21 cellular contexts compared by ENCODE assay signal in the genomic region with DNA sequence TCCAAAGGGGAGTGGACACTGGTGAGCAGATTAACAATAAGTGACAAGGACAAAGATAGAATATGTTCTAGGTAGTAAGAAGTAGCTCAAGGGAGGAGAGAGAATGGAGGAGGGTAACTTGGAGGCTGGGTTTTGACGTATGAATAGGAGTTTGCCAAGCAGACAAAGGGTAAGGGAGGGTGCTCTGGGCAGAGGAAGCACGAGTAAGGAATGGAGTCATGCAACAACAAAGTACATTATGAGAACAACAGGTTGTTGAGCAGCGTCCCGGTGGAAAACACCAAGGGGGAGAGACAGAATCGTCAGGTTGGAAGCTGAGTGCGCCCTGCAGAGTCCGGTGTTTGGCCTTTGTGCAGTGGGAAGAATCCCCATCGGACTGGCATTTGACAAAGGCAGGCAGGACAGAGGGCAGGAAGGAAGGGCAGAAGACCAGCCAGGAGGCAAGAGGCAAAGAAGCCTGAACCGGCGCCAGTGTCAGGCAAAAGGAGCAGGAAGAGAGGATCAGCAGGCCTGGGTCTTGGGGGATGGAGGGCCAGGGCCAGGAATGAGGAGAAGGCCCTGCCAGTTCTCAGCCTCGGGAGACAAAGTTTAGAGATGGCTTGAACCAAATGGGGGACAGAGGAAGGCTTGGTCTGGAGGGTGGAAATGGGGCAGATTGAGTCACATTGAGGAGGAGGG.
DNase-seq lines count a peak whose midpoint lies in the region; FAIRE-seq and TF ChIP-seq lines count a peak whose summit lies in the region.
"Had no signal": no experiment of that assay in that cellular context is flagged by ENCODE, and none has a peak within 500 bp of the region (broad histone marks: within the 10 kb centered on the region; RNA-seq: fewer than 3 reads in every experiment).

No MANE protein-coding gene starts in this region.

- POLR2A ChIA-PET in CD4-positive, alpha-beta memory T cell (lab: Charles Lee; ENCODE audit: partially characterized antibody) = no interaction called here
- POLR2A ChIA-PET in SK-N-SH (lab: Yijun Ruan, JAX) (interaction anchor here (0.6 kb wide), 1 partner anchor 375 kb away, joined by 3 read pairs; no protein-coding TSS in a partner anchor), H1 (lab: Charles Lee; ENCODE audit: partially characterized antibody) (interaction anchor here (1.4 kb wide), 1 partner anchor 37 kb away, joined by 3 read pairs; no protein-coding TSS in a partner anchor)

- no peaks in the 10 kb centered on the region for H3K36me3 Mint-ChIP-seq in CD4-positive, alpha-beta memory T cell
- H3K36me3 Mint-ChIP-seq in Calu3 (ENCODE audit: insufficient read depth, unreplicated experiment) = no peaks in the 10 kb centered on the region

- no peak overlapping the region for H4K8ac ChIP-seq in H1 (ENCODE audit: extremely low read depth, insufficient read depth, low read length)

- no peak overlapping the region for H3K18ac ChIP-seq in H1 (ENCODE audit: extremely low read depth, low read length)

- TF ChIP-seq POLR2A in H1 (IDR thresholded peaks at IDR 0.05; ENCODE audit: control extremely low read depth in 1 of 2, low read depth in 2 of 2, low read length in 2 of 2) = no peak
- TF ChIP-seq POLR2A in spleen (IDR thresholded peaks at IDR 0.05) = no peak

- no peak overlapping the region for H3K4me3 Mint-ChIP-seq in CD4-positive, alpha-beta memory T cell
- no peak overlapping the region for H3K4me3 Mint-ChIP-seq in Calu3 (ENCODE audit: low read depth, unreplicated experiment)

- H3K9ac ChIP-seq in SK-N-SH (no peak overlapping the region), H1 (replicated peaks in 1 of 4; ENCODE audit: extremely low read depth in 1 of 4, low read depth in 3 of 4, low read length in 3 of 4) (no peak overlapping the region)

- no peaks in the 10 kb centered on the region for H3K36me3 ChIP-seq in CD4-positive, alpha-beta memory T cell (ENCODE audit: insufficient read depth, low read length)
- H3K36me3 ChIP-seq in SK-N-SH (replicated peaks in 1 of 2; ENCODE audit: control insufficient read depth in 1 of 2, insufficient read depth in 2 of 2, low read length in 1 of 2) (no peaks in the 10 kb centered on the region), H1 (ENCODE audit: control insufficient read depth in 2 of 4, insufficient read depth in 4 of 4, low read length in 3 of 4) (no peaks in the 10 kb centered on the region), spleen (no peaks in the 10 kb centered on the region)
- H3K36me3 ChIP-seq: BE2C had no signal

- H3K4me1 ChIP-seq in CD4-positive, alpha-beta memory T cell (ENCODE audit: insufficient read depth, low read length) = no peaks in the 10 kb centered on the region
- H3K4me1 ChIP-seq in SK-N-SH (ENCODE audit: control insufficient read depth in 1 of 2, insufficient read depth in 2 of 2, low read depth in 1 of 2, low read length in 1 of 2) (peaks cover 0 to 22% of the 10 kb centered on the region in 2 experiments; a peak in 1 of 4 replicates), H1 (replicated peaks in 1 of 4; ENCODE audit: control insufficient read depth in 3 of 4, insufficient read depth in 4 of 4, low read length in 3 of 4) (peaks cover 0 to 24% (median 8%) of the 10 kb centered on the region in 4 experiments; a peak in 6 of 7 replicates), spleen (peaks cover 0 to 16% (median 5%) of the 10 kb centered on the region in 6 donors)

- peaks cover 6 to 14% (median 7%) of the 10 kb centered on the region in 4 donors for H3K4me1 Mint-ChIP-seq in CD4-positive, alpha-beta memory T cell
- H3K4me1 Mint-ChIP-seq in Calu3 (ENCODE audit: low read depth, unreplicated experiment) = no peaks in the 10 kb centered on the region

- H2BK20ac ChIP-seq in H1 (ENCODE audit: low read length) = peak overlapping the region; percentile 56; the same call in 1 of the 2 replicates

- no peak for TF ChIP-seq RAD21 in SK-N-SH (IDR thresholded peaks at IDR 0.05; ENCODE audit: low read length)
- TF ChIP-seq RAD21 in H1 (IDR thresholded peaks at IDR 0.05 in 1 of 2, conservative IDR thresholded peaks at IDR 0.05 in 1 of 2; ENCODE audit: low read depth in 2 of 2, low read length in 2 of 2) = no peak

- H3K9me3 Mint-ChIP-seq in CD4-positive, alpha-beta memory T cell = no peaks in the 10 kb centered on the region
- no peaks in the 10 kb centered on the region for H3K9me3 Mint-ChIP-seq in Calu3 (ENCODE audit: low read depth, unreplicated experiment)

- H4K5ac ChIP-seq in H1 (ENCODE audit: insufficient read length, low read depth, low read length) = no peak overlapping the region

- no peaks in the 10 kb centered on the region for H3K79me1 ChIP-seq in H1 (ENCODE audit: low read depth, low read length)

- no peaks in the 10 kb centered on the region; the same call in 1 of the 2 replicates for H3K23me2 ChIP-seq in H1 (ENCODE audit: low read depth, low read length)

- CTCF ChIA-PET in CD4-positive, alpha-beta memory T cell (lab: Charles Lee; ENCODE audit: partially characterized antibody) = no interaction called here
- CTCF ChIA-PET in SK-N-SH (lab: Yijun Ruan, JAX) = interaction anchor here (1.1 to 1.4 kb wide), 2 partner anchors 13 to 282 kb away, joined by 3 to 4 read pairs; no protein-coding TSS in a partner anchor
- CTCF ChIA-PET in H1 (lab: Charles Lee; ENCODE audit: partially characterized antibody) = interaction anchor here (0.8 kb wide), 1 partner anchor 68 kb away, joined by 3 read pairs; no protein-coding TSS in a partner anchor
- CTCF ChIA-PET in Calu3 (lab: Charles Lee) = no interaction called here

- H4K91ac ChIP-seq in H1 (replicated peaks; ENCODE audit: insufficient read length, low read length) = no peak overlapping the region

- H3K4me2 ChIP-seq in SK-N-SH = no peak overlapping the region
- no peak overlapping the region for H3K4me2 ChIP-seq in H1 (ENCODE audit: insufficient read depth in 1 of 2, low read depth in 2 of 2, low read length in 2 of 2)

- H3K14ac ChIP-seq in H1 (ENCODE audit: insufficient read length) = no peak overlapping the region

- H3K23ac ChIP-seq in H1 (ENCODE audit: insufficient read length) = no peak overlapping the region

- H3K79me2 ChIP-seq in SK-N-SH (ENCODE audit: insufficient read depth) (no peaks in the 10 kb centered on the region), H1 (ENCODE audit: control insufficient read depth in 1 of 2, insufficient read depth in 2 of 2, low read length in 2 of 2) (no peaks in the 10 kb centered on the region)

- BruUV-seq in Calu3 (replicated peaks; lab: Mats Ljungman, UMichigan) = no TSS peak

- TF ChIP-seq EP300 in SK-N-SH (IDR thresholded peaks at IDR 0.05; ENCODE audit: borderline replicate concordance in 1 of 2, low read depth in 1 of 2, low read length in 1 of 2) (no peak), H1 (IDR thresholded peaks at IDR 0.05; ENCODE audit: borderline replicate concordance in 1 of 2, low read depth in 2 of 2, low read length in 2 of 2) (no peak)

- FAIRE-seq in H1 (lab: Jason Lieb, UNC) = no peak
- FAIRE-seq: H54 had no signal

- H3F3A ChIP-seq in SK-N-SH (replicated peaks; ENCODE audit: insufficient read depth) = peaks cover 13% of the 10 kb centered on the region

- H2AFZ ChIP-seq in SK-N-SH (ENCODE audit: low read depth) (no peak overlapping the region), H1 (ENCODE audit: low read length) (no peak overlapping the region)

- no peak overlapping the region for H3K4me3 ChIP-seq in CD4-positive, alpha-beta memory T cell (ENCODE audit: low read length in 2 of 2)
- H3K4me3 ChIP-seq in SK-N-SH (ENCODE audit: low read depth in 2 of 2, low read length in 1 of 2) = no peak overlapping the region
- H3K4me3 ChIP-seq in H1 (ENCODE audit: extremely low read depth in 1 of 4, insufficient read depth in 2 of 4, low read depth in 3 of 4, low read length in 4 of 4) = no peak overlapping the region
- no peak overlapping the region for H3K4me3 ChIP-seq in spleen

- H2BK15ac ChIP-seq in H1 (ENCODE audit: low read length) = peak overlapping the region; percentile 76; the same call in 1 of the 2 replicates

- no peaks in the 10 kb centered on the region for H4K20me1 ChIP-seq in SK-N-SH (ENCODE audit: insufficient read depth)
- H4K20me1 ChIP-seq in H1 (replicated peaks in 1 of 2; ENCODE audit: control insufficient read depth in 1 of 2, insufficient read depth in 2 of 2, low read length in 2 of 2) = no peaks in the 10 kb centered on the region

- H3K56ac ChIP-seq in H1 (replicated peaks; ENCODE audit: insufficient read length, low read depth, low read length) = no peak overlapping the region

- no peak overlapping the region for H2BK5ac ChIP-seq in H1 (ENCODE audit: low read depth, low read length)

- peak overlapping the region; percentile 29; the same call in 1 of the 2 replicates for H2AK5ac ChIP-seq in H1 (ENCODE audit: low read depth, low read length)

- H2BK12ac ChIP-seq in H1 (ENCODE audit: low read depth, low read length) = peak overlapping the region; percentile 13; the same call in 1 of the 2 replicates

- intact Hi-C loops in CD4-positive, alpha-beta memory T cell (cut with micrococcal nuclease) = no loop called here
- intact Hi-C loops in spleen (cut with DNase I; ENCODE audit: low total_unique reads) = no loop called here
- intact Hi-C loops in Calu3 (cut with micrococcal nuclease; ENCODE audit: unreplicated experiment) = no loop called here

- H3K9me3 ChIP-seq in CD4-positive, alpha-beta memory T cell (ENCODE audit: control insufficient read depth in 1 of 2, low read length in 2 of 2) = no peaks in the 10 kb centered on the region
- H3K9me3 ChIP-seq in SK-N-SH (no peaks in the 10 kb centered on the region), H1 (ENCODE audit: insufficient read depth in 2 of 2, low read depth in 1 of 2, low read length in 1 of 2) (no peaks in the 10 kb centered on the region), spleen (no peaks in the 10 kb centered on the region)
- H3K9me3 ChIP-seq: BE2C had no signal

- peak overlapping the region in 5 of 7 donors; percentile 24 to 46 (median 29) for H3K27ac Mint-ChIP-seq in CD4-positive, alpha-beta memory T cell
- no peak overlapping the region for H3K27ac Mint-ChIP-seq in Calu3 (ENCODE audit: unreplicated experiment)

- peaks cover 0 to 1% of the 10 kb centered on the region in 2 donors for H3K27me3 Mint-ChIP-seq in CD4-positive, alpha-beta memory T cell
- peaks cover 82% of the 10 kb centered on the region for H3K27me3 Mint-ChIP-seq in Calu3 (ENCODE audit: unreplicated experiment)

- H2BK120ac ChIP-seq in H1 (replicated peaks; ENCODE audit: low read depth, low read length) = no peak overlapping the region

- no peaks in the 10 kb centered on the region for H3K27me3 ChIP-seq in CD4-positive, alpha-beta memory T cell (ENCODE audit: insufficient read depth, low read length)
- H3K27me3 ChIP-seq in SK-N-SH (ENCODE audit: insufficient read depth) (no peaks in the 10 kb centered on the region), H1 (replicated peaks in 1 of 4; ENCODE audit: control insufficient read depth in 3 of 4, extremely low read depth in 1 of 4, insufficient read depth in 3 of 4, low read length in 3 of 4) (no peaks in the 10 kb centered on the region; a peak in 3 of 7 replicates), spleen (replicated peaks in 1 of 7) (peaks cover 0 to 5% (median 0%) of the 10 kb centered on the region in 7 donors)
- H3K27me3 ChIP-seq: BE2C had no signal

- WGBS in SK-N-SH (ENCODE audit: low lambda C conversion rate) = 85% methylated on average over 11 of the region's 11 CpGs
- 77% methylated on average over 11 of the region's 11 CpGs; no CpG with 5 or more reads in 1 of the 2 experiments for WGBS in H1 (ENCODE audit: extremely low coverage in 1 of 2, insufficient coverage in 1 of 2, insufficient read length in 1 of 2, insufficient replicate concordance in 2 of 2, low coverage in 1 of 2, low lambda C conversion rate in 2 of 2, missing lambda C conversion rate in 1 of 2), 2 experiments
- 72 to 89% (median 81%) methylated on average over 11 of the region's 11 CpGs for WGBS in spleen, 5 donors

- no peak for DNase-seq in CD4-positive, alpha-beta memory T cell
- peak; percentile 21 for DNase-seq in SK-N-SH
- no peak for DNase-seq in H1 (ENCODE audit: low read depth in 1 of 2, low spot score in 2 of 2)
- DNase-seq in spleen = peak; percentile 48
- no peak for DNase-seq in Calu3
- DNase-seq in islet precursor cell = no peak
- no peak for DNase-seq in COLO668 (lab: John Stamatoyannopoulos, UW; ENCODE audit: unreplicated experiment)
- DNase-seq: BE2C; COR-L47; DMS 273 treated with DMSO at 0.1 percent for 48 hours; DMS79 treated with DMSO at 0.1 percent for 48 hours; Karpas-422; MV-4-11; NCI-H1105 treated with DMSO at 0.1 percent for 48 hours; NCI-H2029 treated with DMSO at 0.1 percent for 48 hours; NCI-H2171; NCI-H345; NCI-H774; NK-92 treated with Interleukin-12 subunit alpha and Interleukin-12 subunit beta, amount 100 ng/mL, for 24 hours had no signal

- H3K9me2 ChIP-seq in SK-N-SH = no peaks in the 10 kb centered on the region

- TF ChIP-seq CTCF in SK-N-SH (IDR thresholded peaks at IDR 0.05) (no peak), H1 (IDR thresholded peaks at IDR 0.05; ENCODE audit: control extremely low read depth in 1 of 3, insufficient read depth in 1 of 3, low read depth in 1 of 3, low read length in 3 of 3) (no peak), spleen (IDR thresholded peaks at IDR 0.05 in 8 of 11, conservative IDR thresholded peaks at IDR 0.05 in 3 of 11) (no peak), Calu3 (IDR thresholded peaks at IDR 0.05; ENCODE audit: unreplicated experiment) (no peak)

- H3K4ac ChIP-seq in H1 (replicated peaks; ENCODE audit: insufficient read length, low read depth, low read length) = no peak overlapping the region

- H3K27ac ChIP-seq in CD4-positive, alpha-beta memory T cell (ENCODE audit: low read depth, low read length) = no peak overlapping the region
- H3K27ac ChIP-seq in SK-N-SH (ENCODE audit: low read depth in 2 of 2, low read length in 1 of 2) (no peak overlapping the region), H1 (ENCODE audit: low read depth, low read length) (no peak overlapping the region), spleen (no peak overlapping the region)
- H3K27ac ChIP-seq: RWPE1 had no signal

Comparison
In these comparisons a context has a peak if more than half of its experiments do, and no peak if none do; other contexts are left out.
1. DNase-seq: peak in SK-N-SH (single experiment) and spleen (single experiment); none in CD4-positive, alpha-beta memory T cell (0 of 5), H1 (0 of 2), Calu3 (single experiment), islet precursor cell (single experiment) and COLO668 (single experiment).
2. CTCF ChIA-PET loops: an anchor here in SK-N-SH (1.1 to 1.4 kb wide) and H1 (0.8 kb wide); none called in CD4-positive, alpha-beta memory T cell and Calu3.